In genomic region chr19:17532116-17532515, GRCh38 we compare ENCODE assay signal across 37 cellular contexts.
"Had no signal": no experiment of that assay in that cellular context is flagged by ENCODE, and none has a peak within 500 bp of the region (broad histone marks: within the 10 kb centered on the region; RNA-seq: fewer than 3 reads in every experiment).

No MANE protein-coding gene starts in this region.

- H3K4me3 Mint-ChIP-seq: activated CD4-positive, alpha-beta memory T cell treated with anti-CD3 and anti-CD28 coated beads for 36 hours; activated CD4-positive, alpha-beta T cell treated with anti-CD3 and anti-CD28 coated beads for 36 hours; activated CD4-positive, alpha-beta T cell treated with anti-CD3 and anti-CD28 coated beads, Interleukin-2, amount 10 ng/mL, durations not matched to agents 24 days and 14 days; activated CD8-positive, alpha-beta memory T cell treated with anti-CD3 and anti-CD28 coated beads, Interleukin-2, amount 10 ng/mL, durations not matched to agents 7 days and 5 days; activated CD8-positive, alpha-beta T cell treated with anti-CD3 and anti-CD28 coated beads, Interleukin-2, amount 10 ng/mL, durations not matched to agents 7 days and 5 days; activated naive CD4-positive, alpha-beta T cell treated with anti-CD3 and anti-CD28 coated beads for 36 hours; activated naive CD4-positive, alpha-beta T cell treated with anti-CD3 and anti-CD28 coated beads, Interleukin-2, amount 50 U/mL, for 24 hours; activated naive CD8-positive, alpha-beta T cell treated with anti-CD3 and anti-CD28 coated beads for 36 hours; activated naive CD8-positive, alpha-beta T cell treated with anti-CD3 and anti-CD28 coated beads, Interleukin-2, amount 50 U/mL, for 24 hours; activated T-helper 1 cell treated with anti-CD3 and anti-CD28 coated beads, Interleukin-12 subunit alpha, Interleukin-12 subunit beta, Interleukin-2, Interleukin-4 antibody, amounts not matched to agents 30 ng/mL and 10 ng/mL and 1 ng/mL, durations not matched to agents 14 hours and 24 hours and 36 hours; brain; dendritic cell treated with granulocyte-macrophage colony-stimulating factor and Interleukin-4, amounts not matched to agents 40 ng/mL and 50 ng/mL, for 4 days; endodermal cell had no signal

- H3K36me3 ChIP-seq: adrenal gland, breast epithelium, cardiac muscle cell, colonic mucosa, esophagus muscularis mucosa, gastroesophageal sphincter, heart right ventricle had no signal

- H3K27ac Mint-ChIP-seq: activated CD4-positive, alpha-beta memory T cell treated with anti-CD3 and anti-CD28 coated beads for 36 hours; activated CD4-positive, alpha-beta T cell treated with anti-CD3 and anti-CD28 coated beads for 36 hours; activated CD4-positive, alpha-beta T cell treated with anti-CD3 and anti-CD28 coated beads, Interleukin-2, amount 10 ng/mL, durations not matched to agents 24 days and 14 days; activated CD8-positive, alpha-beta memory T cell treated with anti-CD3 and anti-CD28 coated beads, Interleukin-2, amount 10 ng/mL, durations not matched to agents 7 days and 5 days; activated CD8-positive, alpha-beta T cell treated with anti-CD3 and anti-CD28 coated beads, Interleukin-2, amount 10 ng/mL, durations not matched to agents 7 days and 5 days; activated naive CD4-positive, alpha-beta T cell treated with anti-CD3 and anti-CD28 coated beads for 36 hours; activated naive CD4-positive, alpha-beta T cell treated with anti-CD3 and anti-CD28 coated beads, Interleukin-2, amount 50 U/mL, for 24 hours; activated naive CD8-positive, alpha-beta T cell treated with anti-CD3 and anti-CD28 coated beads for 36 hours; activated naive CD8-positive, alpha-beta T cell treated with anti-CD3 and anti-CD28 coated beads, Interleukin-2, amount 50 U/mL, for 24 hours; activated T-helper 1 cell treated with anti-CD3 and anti-CD28 coated beads, Interleukin-12 subunit alpha, Interleukin-12 subunit beta, Interleukin-2, Interleukin-4 antibody, amounts not matched to agents 30 ng/mL and 10 ng/mL and 1 ng/mL, durations not matched to agents 14 hours and 24 hours and 36 hours; activated T-helper 2 cell treated with anti-CD3 and anti-CD28 coated beads, Interferon-gamma antibody, Interleukin-2, Interleukin-4, amounts not matched to agents 10 μg/mL and 5 μg/mL and 100 μg/mL, durations not matched to agents 14 hours and 24 hours and 36 hours; brain; dendritic cell treated with granulocyte-macrophage colony-stimulating factor and Interleukin-4, amounts not matched to agents 40 ng/mL and 50 ng/mL, for 4 days; endodermal cell had no signal

- H3K4me1 ChIP-seq: adrenal gland, breast epithelium, colonic mucosa, esophagus muscularis mucosa, gastroesophageal sphincter, heart right ventricle had no signal

- H3K79me2 ChIP-seq: hepatocyte had no signal

- DNase-seq: activated CD4-positive, alpha-beta memory T cell treated with anti-CD3 and anti-CD28 coated beads for 36 hours; activated CD4-positive, alpha-beta T cell treated with anti-CD3 and anti-CD28 coated beads for 36 hours; activated CD4-positive, alpha-beta T cell treated with anti-CD3 and anti-CD28 coated beads, Interleukin-2, amount 10 ng/mL, durations not matched to agents 24 days and 14 days; activated CD4-positive, CD25-positive, alpha-beta regulatory T cell; activated CD4-positive, CD25-positive, alpha-beta regulatory T cell treated with anti-CD3 and anti-CD28 coated beads, Interleukin-2, amount 50 U/mL, for 72 hours; activated CD8-positive, alpha-beta memory T cell treated with anti-CD3 and anti-CD28 coated beads, Interleukin-2, amount 10 ng/mL, durations not matched to agents 7 days and 5 days; activated CD8-positive, alpha-beta memory T cell treated with anti-CD3 and anti-CD28 coated beads, Interleukin-2, amount 50 U/mL, for 4 hours; activated CD8-positive, alpha-beta T cell treated with anti-CD3 and anti-CD28 coated beads, Interleukin-2, amount 10 ng/mL, durations not matched to agents 7 days and 5 days; activated effector memory CD4-positive, alpha-beta T cell treated with anti-CD3 and anti-CD28 coated beads, Interleukin-2, amount 50 U/mL, for 16 hours; activated naive CD4-positive, alpha-beta T cell treated with anti-CD3 and anti-CD28 coated beads for 36 hours; activated naive CD8-positive, alpha-beta T cell treated with anti-CD3 and anti-CD28 coated beads for 36 hours; activated naive CD8-positive, alpha-beta T cell treated with anti-CD3 and anti-CD28 coated beads, Interleukin-2, amount 50 U/mL, for 24 hours; activated T-cell treated with anti-CD3 and anti-CD28 coated beads, Interleukin-2, amount 50 U/mL, for 1 hour; activated T-cell treated with anti-CD3 and anti-CD28 coated beads, Interleukin-2, amount 50 U/mL, for 48 hours; adrenal gland; amygdala; aorta; central memory CD4-positive, alpha-beta T cell; cerebellar nuclear complex; colonic mucosa; dorsolateral prefrontal cortex; effector memory CD4-positive, alpha-beta T cell; endodermal cell; erythroblast; foreskin melanocyte; heart right ventricle; T-helper 2 cell had no signal

- H3K4me2 ChIP-seq: hepatocyte had no signal

- H3K9me3 ChIP-seq: adrenal gland, colonic mucosa had no signal

- H3K36me3 Mint-ChIP-seq: activated naive CD8-positive, alpha-beta T cell treated with anti-CD3 and anti-CD28 coated beads for 36 hours; brain had no signal

- H3K27me3 ChIP-seq: cardiac muscle cell, colonic mucosa, dorsolateral prefrontal cortex had no signal

- ATAC-seq: activated CD4-positive, alpha-beta T cell treated with anti-CD3 and anti-CD28 coated beads for 36 hours; activated CD8-positive, alpha-beta memory T cell treated with anti-CD3 and anti-CD28 coated beads, Interleukin-2, amount 10 ng/mL, durations not matched to agents 7 days and 5 days; activated CD8-positive, alpha-beta T cell treated with anti-CD3 and anti-CD28 coated beads, Interleukin-2, amount 10 ng/mL, durations not matched to agents 7 days and 5 days; activated naive CD8-positive, alpha-beta T cell treated with anti-CD3 and anti-CD28 coated beads, Interleukin-2, amount 50 U/mL, for 24 hours; gastroesophageal sphincter; heart right ventricle had no signal

- H3K4me1 Mint-ChIP-seq: activated CD4-positive, alpha-beta T cell treated with anti-CD3 and anti-CD28 coated beads for 36 hours; activated naive CD4-positive, alpha-beta T cell treated with anti-CD3 and anti-CD28 coated beads, Interleukin-2, amount 50 U/mL, for 24 hours; activated naive CD8-positive, alpha-beta T cell treated with anti-CD3 and anti-CD28 coated beads for 36 hours; brain; endodermal cell had no signal

- H3K4me3 ChIP-seq: adrenal gland, breast epithelium, cardiac muscle cell, colonic mucosa, dorsolateral prefrontal cortex, esophagus muscularis mucosa, gastroesophageal sphincter, heart right ventricle, hepatocyte had no signal

- H2AFZ ChIP-seq: hepatocyte had no signal

- H3K27ac ChIP-seq: adrenal gland, breast epithelium, cardiac muscle cell, colonic mucosa, dorsolateral prefrontal cortex, esophagus muscularis mucosa, gastroesophageal sphincter, heart right ventricle, hepatocyte had no signal

- H3K27me3 Mint-ChIP-seq: activated CD4-positive, alpha-beta memory T cell treated with anti-CD3 and anti-CD28 coated beads for 36 hours; activated CD4-positive, alpha-beta T cell treated with anti-CD3 and anti-CD28 coated beads for 36 hours; activated naive CD4-positive, alpha-beta T cell treated with anti-CD3 and anti-CD28 coated beads, Interleukin-2, amount 50 U/mL, for 24 hours; activated naive CD8-positive, alpha-beta T cell treated with anti-CD3 and anti-CD28 coated beads for 36 hours; activated naive CD8-positive, alpha-beta T cell treated with anti-CD3 and anti-CD28 coated beads, Interleukin-2, amount 50 U/mL, for 24 hours had no signal
